Comparison of ENCODE assay signal across 9 cellular contexts in the genomic region with DNA sequence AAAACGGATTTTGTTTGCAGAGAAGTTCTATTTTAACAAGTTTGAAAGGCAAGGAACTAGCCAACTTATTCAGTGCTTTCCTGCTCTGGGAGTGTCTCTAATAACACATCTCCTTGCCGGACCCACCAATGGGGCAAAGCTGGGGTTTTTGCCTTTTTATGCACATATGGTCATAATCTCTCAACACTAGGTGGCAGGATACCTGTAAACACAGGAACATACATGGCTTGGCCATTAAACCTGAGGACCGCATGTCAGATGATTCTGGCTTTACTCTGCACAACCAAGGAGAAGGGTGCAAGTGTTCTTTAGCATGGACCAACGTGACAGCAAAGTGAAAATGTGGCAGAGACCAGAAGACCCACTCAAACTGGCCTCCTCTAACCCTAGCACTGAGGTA. TPM values are rescaled to one million over a fixed set of nuclear protein-coding genes. Genes with fewer than 3 reads are reported as not detected.
DNase-seq lines count a peak whose midpoint lies in the region; ATAC-seq and TF ChIP-seq lines count a peak whose summit lies in the region.
"Had no signal": no experiment of that assay in that cellular context is flagged by ENCODE, and none has a peak within 500 bp of the region (broad histone marks: within the 10 kb centered on the region; RNA-seq: fewer than 3 reads in every experiment).

No MANE protein-coding gene starts in this region.

- ATAC-seq in CD8-positive, alpha-beta T cell, result no peak

- peak; percentile 7 for DNase-seq in NCI-H2171 treated with DMSO at 0.1 percent for 48 hours (lab: John Stamatoyannopoulos, UW)
- no peak for DNase-seq in NCI-H2171 (lab: John Stamatoyannopoulos, UW)
- peak; percentile 49 for DNase-seq in M059J (ENCODE audit: low read depth)
- DNase-seq in adrenal gland, result no peak
- DNase-seq in lung microvascular endothelial cell (ENCODE audit: low read depth in 2 of 2), result peak; percentile 36 to 53
- DNase-seq in CD8-positive, alpha-beta T cell, result no peak
- no peak for DNase-seq in activated CD4-positive, alpha-beta memory T cell treated with anti-CD3 and anti-CD28 coated beads, Interleukin-2, amount 10 ng/mL, durations not matched to agents 7 days and 5 days
- DNase-seq in GDM1 (lab: John Stamatoyannopoulos, UW), result no peak

- POLR2A ChIA-PET in CD8-positive, alpha-beta T cell (lab: Charles Lee), result no interaction called here
- POLR2A ChIA-PET in activated CD4-positive, alpha-beta memory T cell treated with anti-CD3 and anti-CD28 coated beads, Interleukin-2, amount 10 ng/mL, durations not matched to agents 7 days and 5 days (lab: Charles Lee), result no interaction called here

- H3K4me3 ChIP-seq in adrenal gland, result no peak overlapping the region
- no peak overlapping the region for H3K4me3 ChIP-seq in CD8-positive, alpha-beta T cell (ENCODE audit: low read depth, low read length)

- H3K27ac ChIP-seq in adrenal gland, result no peak overlapping the region
- no peak overlapping the region for H3K27ac ChIP-seq in CD8-positive, alpha-beta T cell (ENCODE audit: low read depth, low read length)

- 75 to 91% (median 85%) methylated on average over 4 of the region's 4 CpGs for WGBS in adrenal gland, 4 donors

- CTCF ChIA-PET in CD8-positive, alpha-beta T cell (lab: Charles Lee), result interaction anchor here (1.0 to 1.4 kb wide), 4 partner anchors 9 to 76 kb away, joined by 3 read pairs; no protein-coding TSS in a partner anchor
- CTCF ChIA-PET in activated CD4-positive, alpha-beta memory T cell treated with anti-CD3 and anti-CD28 coated beads, Interleukin-2, amount 10 ng/mL, durations not matched to agents 7 days and 5 days (lab: Charles Lee), result interaction anchor here (0.5 to 1.6 kb wide), 9 partner anchors 10 to 1753 kb away, joined by 3 to 5 read pairs (median 4); no protein-coding TSS in a partner anchor

- peaks cover 21% of the 10 kb centered on the region for H3K4me1 Mint-ChIP-seq in CD8-positive, alpha-beta T cell (ENCODE audit: low read depth)
- H3K4me1 Mint-ChIP-seq in activated CD4-positive, alpha-beta memory T cell treated with anti-CD3 and anti-CD28 coated beads, Interleukin-2, amount 10 ng/mL, durations not matched to agents 7 days and 5 days, result peaks cover 10% of the 10 kb centered on the region

- H3K27ac Mint-ChIP-seq in CD8-positive, alpha-beta T cell, result no peak overlapping the region
- H3K27ac Mint-ChIP-seq in activated CD4-positive, alpha-beta memory T cell treated with anti-CD3 and anti-CD28 coated beads, Interleukin-2, amount 10 ng/mL, durations not matched to agents 7 days and 5 days, result no peak overlapping the region

- TF ChIP-seq CTCF in adrenal gland (IDR thresholded peaks at IDR 0.05), result peak in 5 of 6 experiments; percentile 16 to 33 (median 24)
- TF ChIP-seq CTCF in CD8-positive, alpha-beta T cell (IDR thresholded peaks at IDR 0.05), result no peak

- H3K36me3 ChIP-seq in adrenal gland (replicated peaks in 1 of 2), result peaks cover 0 to 54% of the 10 kb centered on the region in 2 donors
- peaks cover 24% of the 10 kb centered on the region for H3K36me3 ChIP-seq in CD8-positive, alpha-beta T cell (ENCODE audit: insufficient read depth, low read length)

- intact Hi-C loops in adrenal gland (cut with DNase I), result loop anchor here in 1 of 2 donors (10.0 kb wide), 1 partner anchor 55 kb away; no protein-coding TSS in a partner anchor
- intact Hi-C loops in CD8-positive, alpha-beta T cell (cut with DNase I, micrococcal nuclease), result no loop called here

- no peaks in the 10 kb centered on the region for H3K27me3 Mint-ChIP-seq in CD8-positive, alpha-beta T cell (ENCODE audit: low read depth)
- no peaks in the 10 kb centered on the region for H3K27me3 Mint-ChIP-seq in activated CD4-positive, alpha-beta memory T cell treated with anti-CD3 and anti-CD28 coated beads, Interleukin-2, amount 10 ng/mL, durations not matched to agents 7 days and 5 days

- H3K4me1 ChIP-seq in adrenal gland (replicated peaks in 1 of 2), result peaks cover 7 to 20% of the 10 kb centered on the region in 2 donors
- peaks cover 10% of the 10 kb centered on the region for H3K4me1 ChIP-seq in CD8-positive, alpha-beta T cell (ENCODE audit: insufficient read depth, low read length)

- H3K4me3 Mint-ChIP-seq in CD8-positive, alpha-beta T cell, result no peak overlapping the region
- H3K4me3 Mint-ChIP-seq in activated CD4-positive, alpha-beta memory T cell treated with anti-CD3 and anti-CD28 coated beads, Interleukin-2, amount 10 ng/mL, durations not matched to agents 7 days and 5 days, result no peak overlapping the region

- no peaks in the 10 kb centered on the region for H3K9me3 ChIP-seq in adrenal gland (replicated peaks in 1 of 3)
- no peaks in the 10 kb centered on the region for H3K9me3 ChIP-seq in CD8-positive, alpha-beta T cell (ENCODE audit: low read length)

- no peak for TF ChIP-seq POLR2A in adrenal gland (IDR thresholded peaks at IDR 0.05)

- no peaks in the 10 kb centered on the region for H3K9me3 Mint-ChIP-seq in CD8-positive, alpha-beta T cell
- no peaks in the 10 kb centered on the region for H3K9me3 Mint-ChIP-seq in activated CD4-positive, alpha-beta memory T cell treated with anti-CD3 and anti-CD28 coated beads, Interleukin-2, amount 10 ng/mL, durations not matched to agents 7 days and 5 days

- H3K36me3 Mint-ChIP-seq in CD8-positive, alpha-beta T cell, result peaks cover 77% of the 10 kb centered on the region
- H3K36me3 Mint-ChIP-seq in activated CD4-positive, alpha-beta memory T cell treated with anti-CD3 and anti-CD28 coated beads, Interleukin-2, amount 10 ng/mL, durations not matched to agents 7 days and 5 days (ENCODE audit: low read depth), result no peaks in the 10 kb centered on the region

- H3K27me3 ChIP-seq in adrenal gland, result no peaks in the 10 kb centered on the region
- no peaks in the 10 kb centered on the region for H3K27me3 ChIP-seq in CD8-positive, alpha-beta T cell (ENCODE audit: insufficient read depth, low read length)

RNA-seq across cellular contexts. Expression of a gene that starts 4.9 kb away (rescaled TPM):
- total RNA-seq in M059J (2014; rRNA removed; shearing (Covaris generic)), result 129 and 147 TPM in 2 replicates
- 100 to 1,000 TPM in 7 of 8 donors, 10 to 100 TPM in 1; 99.0 to 219 (median 133) TPM for total RNA-seq in adrenal gland
- polyA plus RNA-seq in adrenal gland, result 100 to 1,000 TPM in 2 of 3 donors, 10 to 100 TPM in 1; 78.5 to 115 (median 100) TPM
- 45.3 and 60.9 TPM in 2 replicates for total RNA-seq in lung microvascular endothelial cell
- 10 to 100 TPM; 14.3 to 14.4 TPM for total RNA-seq in CD8-positive, alpha-beta T cell
- total RNA-seq in activated CD4-positive, alpha-beta memory T cell treated with anti-CD3 and anti-CD28 coated beads, Interleukin-2, amount 10 ng/mL, durations not matched to agents 7 days and 5 days, result 10 to 100 TPM; 16.8 to 19.8 TPM

RNA-seq across cellular contexts. Expression of a gene that starts 22.4 kb away (rescaled TPM):
- not detected in 2 replicates for total RNA-seq in M059J (2014; rRNA removed; shearing (Covaris generic))
- total RNA-seq in adrenal gland, result not detected
- polyA plus RNA-seq in adrenal gland, result under 1 TPM in 1 of 3 donors, not detected in 2; 0.10 TPM
- total RNA-seq in lung microvascular endothelial cell, result not detected in 2 replicates
- under 1 TPM; 0.73 to 0.94 TPM for total RNA-seq in CD8-positive, alpha-beta T cell
- total RNA-seq in activated CD4-positive, alpha-beta memory T cell treated with anti-CD3 and anti-CD28 coated beads, Interleukin-2, amount 10 ng/mL, durations not matched to agents 7 days and 5 days, result not detected
- total RNA-seq: pulmonary artery endothelial cell had no signal

RNA-seq across cellular contexts. Expression of a gene that starts 37.2 kb away (rescaled TPM):
- total RNA-seq in M059J (2014; rRNA removed; shearing (Covaris generic)), result not detected in 2 replicates
- total RNA-seq in adrenal gland, result under 1 TPM in 1 of 8 donors, not detected in 7; 0.07 TPM
- polyA plus RNA-seq in adrenal gland, result not detected
- not detected in 2 replicates for total RNA-seq in lung microvascular endothelial cell
- total RNA-seq in CD8-positive, alpha-beta T cell, result not detected
- not detected for total RNA-seq in activated CD4-positive, alpha-beta memory T cell treated with anti-CD3 and anti-CD28 coated beads, Interleukin-2, amount 10 ng/mL, durations not matched to agents 7 days and 5 days
- total RNA-seq: pulmonary artery endothelial cell had no signal

RNA-seq across cellular contexts. Expression of a gene that starts 41.2 kb away (rescaled TPM):
- not detected in 2 replicates for total RNA-seq in M059J (2014; rRNA removed; shearing (Covaris generic))
- total RNA-seq in adrenal gland (1 to 10 TPM in 2 of 8 donors, under 1 TPM in 3, not detected in 3; 0.23 to 1.3 (median 0.26) TPM), lung microvascular endothelial cell (not detected in 2 replicates)
- 1 to 10 TPM in 2 of 3 donors, under 1 TPM in 1; 0.09 to 3.0 (median 2.6) TPM for polyA plus RNA-seq in adrenal gland
- total RNA-seq in CD8-positive, alpha-beta T cell, result not detected
- total RNA-seq in activated CD4-positive, alpha-beta memory T cell treated with anti-CD3 and anti-CD28 coated beads, Interleukin-2, amount 10 ng/mL, durations not matched to agents 7 days and 5 days, result not detected
- total RNA-seq: pulmonary artery endothelial cell had no signal

Comparison
In these comparisons a context has a peak if more than half of its experiments do, and no peak if none do; other contexts are left out.
1. DNase-seq: peak in NCI-H2171 treated with DMSO at 0.1 percent for 48 hours (single experiment), M059J (single experiment) and lung microvascular endothelial cell (2 of 2); none in NCI-H2171 (single experiment), adrenal gland (0 of 7), CD8-positive, alpha-beta T cell (0 of 7), activated CD4-positive, alpha-beta memory T cell treated with anti-CD3 and anti-CD28 coated beads, Interleukin-2, amount 10 ng/mL, durations not matched to agents 7 days and 5 days (single experiment) and GDM1 (single experiment).